Comparison of ENCODE assay signal across 1 cellular context in the genomic region with DNA sequence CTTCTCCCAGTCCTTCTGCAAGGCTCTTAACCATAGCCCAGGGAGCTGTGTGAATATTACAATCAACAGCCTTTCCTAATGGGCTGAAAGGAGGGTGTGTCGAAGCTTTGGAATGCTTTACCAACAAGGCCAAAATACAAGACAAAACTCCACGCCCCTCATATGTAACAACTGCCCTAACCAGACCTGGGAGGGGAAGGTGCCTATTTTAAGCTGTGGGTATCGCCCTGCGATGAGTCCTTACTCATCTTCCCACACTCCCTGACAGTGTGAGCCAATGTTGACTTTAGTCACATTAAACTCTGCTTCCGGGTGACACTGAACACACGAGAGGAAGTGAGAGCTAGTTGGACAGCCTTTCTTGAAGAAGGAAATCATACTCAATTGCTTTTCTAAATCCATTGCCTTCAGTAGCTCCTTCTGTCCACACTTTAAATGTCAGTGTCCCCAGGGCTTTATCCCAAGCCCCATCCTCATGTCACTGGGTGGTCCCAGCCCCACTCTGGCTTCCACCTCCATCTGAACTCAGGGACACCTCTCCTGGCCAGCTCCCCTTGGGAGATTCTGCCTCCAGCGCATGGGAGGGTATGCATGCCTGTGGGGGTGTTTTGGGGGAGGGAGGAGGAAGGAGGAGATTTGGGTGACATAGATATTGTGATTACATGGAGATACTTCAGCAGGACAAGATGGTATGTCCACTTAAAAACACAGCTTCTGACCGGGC.
TF ChIP-seq lines count a peak whose summit lies in the region.

No MANE protein-coding gene starts in this region.

TF ChIP-seq in H1, 55 proteins besides CTCF, POLR2A, EP300 and RAD21:
- TF ChIP-seq, protein P1, sequence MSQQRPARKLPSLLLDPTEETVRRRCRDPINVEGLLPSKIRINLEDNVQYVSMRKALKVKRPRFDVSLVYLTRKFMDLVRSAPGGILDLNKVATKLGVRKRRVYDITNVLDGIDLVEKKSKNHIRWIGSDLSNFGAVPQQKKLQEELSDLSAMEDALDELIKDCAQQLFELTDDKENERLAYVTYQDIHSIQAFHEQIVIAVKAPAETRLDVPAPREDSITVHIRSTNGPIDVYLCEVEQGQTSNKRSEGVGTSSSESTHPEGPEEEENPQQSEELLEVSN (IDR thresholded peaks at IDR 0.05) = no peak
- TF ChIP-seq ASH2L (IDR thresholded peaks at IDR 0.05; ENCODE audit: low read length) = no peak
- no peak for TF ChIP-seq RXRA (IDR thresholded peaks at IDR 0.05; ENCODE audit: insufficient read depth, low read depth, low read length)
- no peak for TF ChIP-seq RFX5 (IDR thresholded peaks at IDR 0.05; ENCODE audit: borderline replicate concordance, low read depth, low read length)
- TF ChIP-seq SIRT6 (IDR thresholded peaks at IDR 0.05; ENCODE audit: low read length) = no peak
